Comparison of ENCODE assay signal across 1 cellular context in genomic region chr2:140442319-140442718, GRCh38.
TF ChIP-seq lines count a peak whose summit lies in the region.

No MANE protein-coding gene starts in this region.

TF ChIP-seq in GM12878, 131 proteins besides CTCF, POLR2A, EP300 and RAD21 (continued from another document):
- TF ChIP-seq ZNF687 (IDR thresholded peaks at IDR 0.05), result no peak
- no peak for TF ChIP-seq SIX5 (IDR thresholded peaks at IDR 0.05; ENCODE audit: low read depth, low read length, severe bottlenecking)
TF ChIP-seq in GM12878: peak in this region for 0.
